In the genomic region with DNA sequence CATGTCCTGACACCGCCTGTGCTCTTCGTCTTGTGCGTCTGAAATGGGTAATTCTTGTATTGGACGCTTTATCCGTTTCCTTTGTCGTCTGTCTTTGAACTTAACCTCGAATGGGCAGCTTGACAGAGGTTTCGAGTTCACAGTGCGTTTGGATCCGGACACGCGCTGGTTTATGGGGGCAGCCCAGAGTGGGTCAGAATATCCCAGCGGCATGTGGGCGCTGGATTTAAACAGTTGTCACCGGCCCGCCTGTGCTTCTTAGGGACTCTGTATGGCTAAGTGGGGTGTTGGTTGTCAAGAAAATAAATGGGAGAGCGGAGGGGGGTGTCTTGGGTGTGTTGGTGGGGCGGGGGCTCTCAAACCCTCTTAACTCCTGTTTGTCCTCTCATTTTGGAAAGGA, we compare ENCODE assay signal across 12 cellular contexts.
DNase-seq lines count a peak whose midpoint lies in the region; ATAC-seq, FAIRE-seq and TF ChIP-seq lines count a peak whose summit lies in the region.
"Had no signal": no experiment of that assay in that cellular context is flagged by ENCODE, and none has a peak within 500 bp of the region (broad histone marks: within the 10 kb centered on the region; RNA-seq: fewer than 3 reads in every experiment).

No MANE protein-coding gene starts in this region.

- DNase-seq in activated CD8-positive, alpha-beta memory T cell treated with anti-CD3 and anti-CD28 coated beads, Interleukin-2, amount 10 ng/mL, durations not matched to agents 7 days and 5 days, result no peak
- DNase-seq in activated CD8-positive, alpha-beta memory T cell treated with anti-CD3 and anti-CD28 coated beads, Interleukin-2, amount 50 U/mL, for 4 hours, result no peak
- no peak for DNase-seq in SJSA1 (ENCODE audit: low read depth in 1 of 2, low spot score in 2 of 2)
- DNase-seq in epithelial cell of prostate (ENCODE audit: low read depth, low spot score), result no peak
- DNase-seq in pancreas, result no peak
- DNase-seq in SHP77 treated with DMSO at 0.1 percent for 48 hours (lab: John Stamatoyannopoulos, UW), result no peak
- DNase-seq in globus pallidus (ENCODE audit: low spot score), result no peak
- DNase-seq: activated T-cell treated with anti-CD3 and anti-CD28 coated beads for 4 hours, NCI-H446 had no signal

- CTCF ChIA-PET in activated CD8-positive, alpha-beta memory T cell treated with anti-CD3 and anti-CD28 coated beads, Interleukin-2, amount 10 ng/mL, durations not matched to agents 7 days and 5 days (lab: Charles Lee), result interaction anchor here (1.5 kb wide), 1 partner anchor 15 kb away, joined by 7 read pairs; no protein-coding TSS in a partner anchor

- H3K9me3 ChIP-seq in SJSA1 (replicated peaks) (no peaks in the 10 kb centered on the region), pancreas (no peaks in the 10 kb centered on the region)
- H3K9me3 ChIP-seq: right atrium auricular region had no signal

- no peaks in the 10 kb centered on the region for H3K27me3 ChIP-seq in SJSA1 (replicated peaks)
- H3K27me3 ChIP-seq in pancreas, result no peaks in the 10 kb centered on the region
- H3K27me3 ChIP-seq: right atrium auricular region had no signal

- intact Hi-C loops in pancreas (cut with DNase I), result no loop called here

- peaks cover 41% of the 10 kb centered on the region for H3K4me1 Mint-ChIP-seq in activated CD8-positive, alpha-beta memory T cell treated with anti-CD3 and anti-CD28 coated beads, Interleukin-2, amount 10 ng/mL, durations not matched to agents 7 days and 5 days

- peak overlapping the region; percentile 86 for H3K4me3 ChIP-seq in SJSA1
- H3K4me3 ChIP-seq in skin epidermis, result peak overlapping the region in 6 of 7 experiments; percentile 64 to 80 (median 75)
- no peak overlapping the region for H3K4me3 ChIP-seq in pancreas
- H3K4me3 ChIP-seq: right atrium auricular region had no signal

- no peaks in the 10 kb centered on the region for H3K9me3 Mint-ChIP-seq in activated CD8-positive, alpha-beta memory T cell treated with anti-CD3 and anti-CD28 coated beads, Interleukin-2, amount 10 ng/mL, durations not matched to agents 7 days and 5 days (ENCODE audit: low read depth)

- H3K27ac Mint-ChIP-seq in activated CD8-positive, alpha-beta memory T cell treated with anti-CD3 and anti-CD28 coated beads, Interleukin-2, amount 10 ng/mL, durations not matched to agents 7 days and 5 days, result peak overlapping the region; percentile 90

- H3K27me3 Mint-ChIP-seq in activated CD8-positive, alpha-beta memory T cell treated with anti-CD3 and anti-CD28 coated beads, Interleukin-2, amount 10 ng/mL, durations not matched to agents 7 days and 5 days, result no peaks in the 10 kb centered on the region

- H3K27ac ChIP-seq in SJSA1, result peak overlapping the region; percentile 92; the same call in 1 of the 2 replicates
- H3K27ac ChIP-seq in epithelial cell of prostate, result peak overlapping the region; percentile 71
- H3K27ac ChIP-seq in skin epidermis, result peak overlapping the region in 12 of 21 experiments; percentile 74 to 98 (median 92)
- no peak overlapping the region for H3K27ac ChIP-seq in pancreas
- H3K27ac ChIP-seq: right atrium auricular region had no signal

- no peak for TF ChIP-seq CTCF in pancreas (IDR thresholded peaks at IDR 0.05)

- no peak for FAIRE-seq in pancreas (lab: Jason Lieb, UNC)
- FAIRE-seq: keratinocyte had no signal

- H3K4me1 ChIP-seq in SJSA1 (replicated peaks) (peaks cover 17% of the 10 kb centered on the region), pancreas (no peaks in the 10 kb centered on the region)
- H3K4me1 ChIP-seq: right atrium auricular region had no signal

- H3K36me3 Mint-ChIP-seq in activated CD8-positive, alpha-beta memory T cell treated with anti-CD3 and anti-CD28 coated beads, Interleukin-2, amount 10 ng/mL, durations not matched to agents 7 days and 5 days, result peaks cover 17% of the 10 kb centered on the region

- H3K4me3 Mint-ChIP-seq in activated CD8-positive, alpha-beta memory T cell treated with anti-CD3 and anti-CD28 coated beads, Interleukin-2, amount 10 ng/mL, durations not matched to agents 7 days and 5 days, result peak overlapping the region; percentile 99

- 16% methylated on average over 18 of the region's 18 CpGs; no CpG with 5 or more reads in 1 of the 2 donors for WGBS in pancreas, 2 donors

- peaks cover 8% of the 10 kb centered on the region for H3K36me3 ChIP-seq in SJSA1
- no peaks in the 10 kb centered on the region for H3K36me3 ChIP-seq in pancreas
- H3K36me3 ChIP-seq: right atrium auricular region had no signal

- ATAC-seq in activated CD8-positive, alpha-beta memory T cell treated with anti-CD3 and anti-CD28 coated beads, Interleukin-2, amount 10 ng/mL, durations not matched to agents 7 days and 5 days, result no peak
- no peak for ATAC-seq in pancreas

Comparison
In these comparisons a context has a peak if more than half of its experiments do, and no peak if none do; other contexts are left out.
1. H3K27ac ChIP-seq: peak in SJSA1 (single experiment), epithelial cell of prostate (single experiment) and skin epidermis (12 of 21); none in pancreas (0 of 4).
2. H3K4me3 ChIP-seq: peak in SJSA1 (single experiment) and skin epidermis (6 of 7); none in pancreas (0 of 4).